17 cellular contexts compared by ENCODE assay signal in the genomic region with DNA sequence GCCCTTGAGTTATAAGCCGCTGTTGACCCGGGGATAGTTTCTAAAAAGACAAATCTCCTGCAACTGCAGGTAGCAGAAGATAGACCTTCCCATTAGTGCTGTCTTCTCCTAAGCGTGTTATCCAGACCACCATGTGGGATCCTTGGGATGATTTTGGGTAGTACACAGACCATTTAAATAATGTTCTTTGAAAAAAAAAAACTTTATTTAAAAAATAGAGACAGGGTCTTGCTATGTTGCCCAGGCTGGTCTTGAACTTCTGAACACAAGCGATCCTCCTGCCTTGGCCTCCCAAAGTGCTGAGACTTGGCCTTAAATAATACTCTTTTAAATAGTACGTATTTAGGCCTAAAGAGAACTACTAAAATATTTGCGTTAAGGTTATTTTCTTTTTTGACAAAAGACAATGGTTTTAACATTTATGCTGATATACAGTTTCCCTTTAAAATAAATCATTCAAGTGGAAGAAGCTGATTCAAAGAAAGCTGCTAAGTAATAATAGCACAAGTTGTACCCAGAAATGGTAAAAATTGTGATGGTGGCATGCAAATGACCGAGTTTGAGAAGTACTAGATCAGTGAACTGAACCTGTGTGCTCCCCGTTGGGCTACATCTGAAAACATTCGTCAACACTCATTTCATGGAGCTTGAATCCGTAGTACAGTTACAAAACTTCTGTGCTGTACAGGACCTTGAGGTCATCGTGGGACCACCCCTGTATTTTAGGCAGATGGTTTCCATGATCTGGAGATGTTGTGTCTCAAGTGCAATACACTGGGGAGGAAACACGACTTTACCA. TPM values are rescaled to one million over a fixed set of nuclear protein-coding genes. Genes with fewer than 3 reads are reported as not detected.
DNase-seq lines count a peak whose midpoint lies in the region; ATAC-seq, FAIRE-seq and TF ChIP-seq lines count a peak whose summit lies in the region.
"Had no signal": no experiment of that assay in that cellular context is flagged by ENCODE, and none has a peak within 500 bp of the region (broad histone marks: within the 10 kb centered on the region; RNA-seq: fewer than 3 reads in every experiment).

No MANE protein-coding gene starts in this region.

- FAIRE-seq in GM12878 (lab: Jason Lieb, UNC): no peak

- RAD21 ChIA-PET in GM12878 (lab: Charles Lee; ENCODE audit: unreplicated experiment): interaction anchor here (0.6 to 3.5 kb wide), 16 partner anchors 8 to 1046 kb away, joined by 3 to 37 read pairs (median 6); partner anchors contain the start of genes SMARCE1 and TOP2A

- H3K36me3 ChIP-seq in Karpas-422 (ENCODE audit: insufficient read depth, low read length) (peaks cover 6% of the 10 kb centered on the region; the same call in 1 of the 2 replicates), GM12878 (ENCODE audit: control insufficient read depth in 2 of 2, insufficient read depth in 2 of 2, low read length in 1 of 2) (peaks cover 0 to 5% of the 10 kb centered on the region in 2 experiments; a peak in 2 of 4 replicates)

- H3K4me1 ChIP-seq in Karpas-422 (ENCODE audit: low read length) (peaks cover 18% of the 10 kb centered on the region), GM12878 (ENCODE audit: control insufficient read depth, insufficient read depth, low read length) (peaks cover 27% of the 10 kb centered on the region)

- no peaks in the 10 kb centered on the region for H3K9me3 ChIP-seq in Karpas-422 (ENCODE audit: low read length)
- H3K9me3 ChIP-seq in GM12878 (replicated peaks; ENCODE audit: control insufficient read depth, insufficient read depth, low read length): no peaks in the 10 kb centered on the region
- H3K9me3 ChIP-seq: HAP-1 had no signal

- no TSS peak for BruUV-seq in GM12878 (replicated peaks; lab: Mats Ljungman, UMichigan)

- no peak for ATAC-seq in activated naive CD4-positive, alpha-beta T cell treated with anti-CD3 and anti-CD28 coated beads, Interleukin-2, amount 50 U/mL, for 72 hours
- peak; percentile 12 for ATAC-seq in GM12878
- no peak for ATAC-seq in SK-N-SH treated with all-trans-retinoic acid at 6 μM for 48 hours
- ATAC-seq in HG02678 (IDR thresholded peaks at IDR 0.05; ENCODE audit: unreplicated experiment): no peak

- H3K79me2 ChIP-seq in Karpas-422 (ENCODE audit: low read length) (no peaks in the 10 kb centered on the region), GM12878 (ENCODE audit: control insufficient read depth, insufficient read depth, low read length) (no peaks in the 10 kb centered on the region)

- no peak overlapping the region for H3K9ac ChIP-seq in Karpas-422 (ENCODE audit: low read length)
- no peak overlapping the region for H3K9ac ChIP-seq in GM12878 (ENCODE audit: control insufficient read depth, insufficient read depth, low read length)

- H3K9me3 Mint-ChIP-seq in activated naive CD4-positive, alpha-beta T cell treated with anti-CD3 and anti-CD28 coated beads, Interleukin-2, amount 50 U/mL, for 72 hours: no peaks in the 10 kb centered on the region

- H4K20me1 ChIP-seq in Karpas-422 (ENCODE audit: insufficient read depth, low read depth, low read length): no peaks in the 10 kb centered on the region
- no peaks in the 10 kb centered on the region for H4K20me1 ChIP-seq in GM12878 (ENCODE audit: control insufficient read depth, insufficient read depth)

- TF ChIP-seq RAD21 in GM12878 (IDR thresholded peaks at IDR 0.05; ENCODE audit: insufficient read depth, low read depth, low read length): no peak

- CTCF ChIA-PET in GM12878 (lab: Yijun Ruan, JAX): interaction anchor here (0.5 to 5.1 kb wide), 17 partner anchors 8 to 1055 kb away, joined by 3 to 36 read pairs (median 4); partner anchors contain the start of gene SMARCE1

- H3K36me3 Mint-ChIP-seq in activated naive CD4-positive, alpha-beta T cell treated with anti-CD3 and anti-CD28 coated beads, Interleukin-2, amount 50 U/mL, for 72 hours: peaks cover 0 to 13% of the 10 kb centered on the region in 2 donors

- TF ChIP-seq CTCF in GM12878 (IDR thresholded peaks at IDR 0.05 in 2 of 3, conservative IDR thresholded peaks at IDR 0.05 in 1 of 3; ENCODE audit: control insufficient read depth in 2 of 3, extremely low read depth in 1 of 3, insufficient read depth in 1 of 3, low read depth in 3 of 3, low read length in 3 of 3): no peak

- SMC1A ChIA-PET in GM12878 (lab: Charles Lee; ENCODE audit: uncharacterized antibody, unreplicated experiment): interaction anchor here (0.9 to 3.9 kb wide), 15 partner anchors 8 to 1040 kb away, joined by 3 to 28 read pairs (median 7); partner anchors contain the start of gene SMARCE1

- peak overlapping the region; percentile 16 to 67 for H3K27ac Mint-ChIP-seq in activated naive CD4-positive, alpha-beta T cell treated with anti-CD3 and anti-CD28 coated beads, Interleukin-2, amount 50 U/mL, for 72 hours

- in situ Hi-C loops in GM12878 (cut with MboI): no loop called here

- H3K4me3 ChIP-seq in Karpas-422 (ENCODE audit: low read length): no peak overlapping the region
- H3K4me3 ChIP-seq in GM12878: peak overlapping the region; percentile 8; the same call in 1 of the 2 replicates
- H3K4me3 ChIP-seq: HAP-1 had no signal

- intact Hi-C loops in GM12878 (cut with micrococcal nuclease; ENCODE audit: unreplicated experiment): loop anchor here (5.0 to 10.0 kb wide), 2 partner anchors 104 to 701 kb away; no protein-coding TSS in a partner anchor

- H3K9me2 ChIP-seq in Karpas-422 (replicated peaks; ENCODE audit: insufficient read depth, low read length): no peaks in the 10 kb centered on the region

- POLR2A ChIA-PET in GM12878 (lab: Charles Lee): interaction anchor here (0.6 to 2.6 kb wide), 5 partner anchors 9 to 1044 kb away, joined by 3 to 16 read pairs (median 4); partner anchors contain the start of gene SMARCE1

- H2AFZ ChIP-seq in Karpas-422 (ENCODE audit: low read length) (no peak overlapping the region), GM12878 (ENCODE audit: control insufficient read depth, low read depth, low read length) (peak overlapping the region; percentile 42)

- TF ChIP-seq POLR2A in GM12878 (IDR thresholded peaks at IDR 0.05; ENCODE audit: low read depth, low read length): no peak

- DNase-seq in activated naive CD4-positive, alpha-beta T cell treated with anti-CD3 and anti-CD28 coated beads, Interleukin-2, amount 50 U/mL, for 72 hours (ENCODE audit: low spot score in 2 of 2): no peak
- no peak for DNase-seq in activated naive CD4-positive, alpha-beta T cell treated with anti-CD3 and anti-CD28 coated beads, Interleukin-2, amount 50 U/mL, for 16 hours
- peak; percentile 67 for DNase-seq in Karpas-422
- DNase-seq in GM12878 (ENCODE audit: low read depth, low spot score): no peak
- no peak for DNase-seq in HCEC 1CT
- DNase-seq in AG20443 (ENCODE audit: low spot score): no peak
- DNase-seq: 8988T, DMS79 treated with DMSO at 0.1 percent for 48 hours, NCI-H1417, NCI-H2029, NCI-H2171 treated with DMSO at 0.1 percent for 48 hours, NCI-H82, SHP77 treated with DMSO at 0.1 percent for 48 hours had no signal

- H3K27ac ChIP-seq in Karpas-422 (ENCODE audit: low read length) (no peak overlapping the region), GM12878 (ENCODE audit: control insufficient read depth, insufficient read depth) (0 out of 2 replicates have a peak overlapping the region, but pooled peaks have one; percentile 34)

- TF ChIP-seq EP300 in GM12878 (IDR thresholded peaks at IDR 0.05; ENCODE audit: borderline replicate concordance in 1 of 2, control insufficient read depth in 1 of 2, low read depth in 2 of 2, low read length in 2 of 2): no peak

- H3K27me3 ChIP-seq in Karpas-422 (ENCODE audit: low read length) (no peaks in the 10 kb centered on the region), GM12878 (replicated peaks in 1 of 2; ENCODE audit: control insufficient read depth in 2 of 2, insufficient read depth in 2 of 2, low read length in 1 of 2) (no peaks in the 10 kb centered on the region)

- H3K4me2 ChIP-seq in Karpas-422 (ENCODE audit: low read depth, low read length, poor library complexity, severe bottlenecking) (peak overlapping the region; percentile 12), GM12878 (ENCODE audit: control insufficient read depth, insufficient read depth) (no peak overlapping the region; the same call in 1 of the 2 replicates)

- 32% methylated on average over 12 of the region's 12 CpGs for WGBS in GM12878 (ENCODE audit: insufficient coverage, insufficient replicate concordance, low lambda C conversion rate, missing lambda C conversion rate)

RNA-seq across cellular contexts. Expression of gene SMARCE1, which starts 24.0 kb away (rescaled TPM):
- total RNA-seq in activated naive CD4-positive, alpha-beta T cell treated with anti-CD3 and anti-CD28 coated beads, Interleukin-2, amount 50 U/mL, for 72 hours: 10 to 100 TPM; 85.6 to 93.9 TPM
- total RNA-seq in Karpas-422 (2014; rRNA removed; shearing (Covaris generic); ENCODE audit: low replicate concordance): 68.6 and 72.2 TPM in 2 replicates
- 209 and 233 TPM in 2 replicates for total RNA-seq in GM12878 (2013; cell fraction: nucleolus; rRNA removed)
- 91.5 and 109 TPM in 2 replicates for total RNA-seq in GM12878 (2014; rRNA removed)
- 137 and 141 TPM in 2 replicates for total RNA-seq in GM12878 (2014; rRNA removed; fragmentation: Illumina TruSeq; extraction: Trizol)
- 114 and 123 TPM in 2 replicates for total RNA-seq in GM12878 (2021)
- polyA plus RNA-seq in GM12878 (2011; ENCODE audit: low read depth): 58.9 TPM
- 87.9 and 109 TPM in 2 replicates for polyA plus RNA-seq in GM12878 (2011; rRNA removed)
- 35.1 and 38.7 TPM in 2 replicates for polyA plus RNA-seq in GM12878 (2011; cell fraction: cytosol; rRNA removed)
- polyA plus RNA-seq in GM12878 (2011; cell fraction: nucleus; rRNA removed): 55.5 and 60.3 TPM in 2 replicates
- polyA plus RNA-seq in GM12878 (2012): 72.6 and 83.4 TPM in 2 replicates
- polyA plus RNA-seq in GM12878 (2014; fragmentation: Illumina TruSeq; extraction: Trizol): 171 and 201 TPM in 2 replicates
- 100 to 1,000 TPM; 124 to 145 TPM for polyA plus RNA-seq in GM12878 (2014; fragmentation: Nextera tagmentation; extraction: Ambion mirVana)
- 92.9 and 95.7 TPM in 2 replicates for polyA plus RNA-seq in GM12878 (2014; rRNA removed)
- polyA plus RNA-seq in GM12878 (2016; fragmentation: Nextera tagmentation; extraction: Ambion mirVana): 100 to 1,000 TPM; 184 to 191 TPM
- 44.1 and 64.2 TPM in 2 replicates for polyA minus RNA-seq in GM12878 (2011; rRNA and poly(A)+ RNA removed)
- 21.4 and 21.6 TPM in 2 replicates for polyA minus RNA-seq in GM12878 (2011; cell fraction: cytosol; rRNA and poly(A)+ RNA removed)
- 84.5 and 113 TPM in 2 replicates for polyA minus RNA-seq in GM12878 (2011; cell fraction: nucleus; rRNA and poly(A)+ RNA removed)

RNA-seq across cellular contexts. Expression of gene KRT222, which starts 41.4 kb away (rescaled TPM):
- not detected for total RNA-seq in activated naive CD4-positive, alpha-beta T cell treated with anti-CD3 and anti-CD28 coated beads, Interleukin-2, amount 50 U/mL, for 72 hours
- total RNA-seq in Karpas-422 (2014; rRNA removed; shearing (Covaris generic); ENCODE audit: low replicate concordance): not detected in 2 replicates
- 0.39 TPM in 1 of 2 replicates, not detected in the other for total RNA-seq in GM12878 (2013; cell fraction: nucleolus; rRNA removed)
- total RNA-seq in GM12878 (2014; rRNA removed) (0.51 and 0.60 TPM in 2 replicates), GM12878 (2014; rRNA removed; fragmentation: Illumina TruSeq; extraction: Trizol) (0.37 and 0.54 TPM in 2 replicates), GM12878 (2021) (0.08 and 0.21 TPM in 2 replicates)
- not detected for polyA plus RNA-seq in GM12878 (2011; ENCODE audit: low read depth)
- polyA plus RNA-seq in GM12878 (2011; rRNA removed) (6.4 and 10.6 TPM in 2 replicates), GM12878 (2014; fragmentation: Illumina TruSeq; extraction: Trizol) (0.44 and 1.1 TPM in 2 replicates), GM12878 (2014; fragmentation: Nextera tagmentation; extraction: Ambion mirVana) (under 1 TPM; 0.74 to 0.95 TPM), GM12878 (2014; rRNA removed) (0.20 and 0.32 TPM in 2 replicates), GM12878 (2016; fragmentation: Nextera tagmentation; extraction: Ambion mirVana) (under 1 TPM in 1 of 2 experiments, not detected in 1; 0.31 TPM)
- 1.6 and 2.3 TPM in 2 replicates for polyA plus RNA-seq in GM12878 (2011; cell fraction: cytosol; rRNA removed)
- polyA plus RNA-seq in GM12878 (2011; cell fraction: nucleus; rRNA removed): 1.9 and 2.4 TPM in 2 replicates
- polyA plus RNA-seq in GM12878 (2012): not detected in 2 replicates
- polyA minus RNA-seq in GM12878 (2011; rRNA and poly(A)+ RNA removed): 0.93 and 0.95 TPM in 2 replicates
- 0.94 and 1.1 TPM in 2 replicates for polyA minus RNA-seq in GM12878 (2011; cell fraction: cytosol; rRNA and poly(A)+ RNA removed)
- polyA minus RNA-seq in GM12878 (2011; cell fraction: nucleus; rRNA and poly(A)+ RNA removed): 2.3 and 2.9 TPM in 2 replicates
- total RNA-seq: NCI-H460 had no signal

RNA-seq across cellular contexts. Expression of gene CCR7, which starts 58.3 kb away (rescaled TPM):
- total RNA-seq in activated naive CD4-positive, alpha-beta T cell treated with anti-CD3 and anti-CD28 coated beads, Interleukin-2, amount 50 U/mL, for 72 hours: 100 to 1,000 TPM; 287 to 301 TPM
- not detected in 2 replicates for total RNA-seq in Karpas-422 (2014; rRNA removed; shearing (Covaris generic); ENCODE audit: low replicate concordance)
- total RNA-seq in GM12878 (2013; cell fraction: nucleolus; rRNA removed): 1,072 and 1,160 TPM in 2 replicates
- total RNA-seq in GM12878 (2014; rRNA removed) (235 and 242 TPM in 2 replicates), GM12878 (2014; rRNA removed; fragmentation: Illumina TruSeq; extraction: Trizol) (131 and 136 TPM in 2 replicates), GM12878 (2021) (192 and 209 TPM in 2 replicates)
- polyA plus RNA-seq in GM12878 (2011; ENCODE audit: low read depth): 96.4 TPM
- polyA plus RNA-seq in GM12878 (2011; rRNA removed) (696 and 1,171 TPM in 2 replicates), GM12878 (2014; fragmentation: Illumina TruSeq; extraction: Trizol) (171 and 245 TPM in 2 replicates), GM12878 (2014; fragmentation: Nextera tagmentation; extraction: Ambion mirVana) (100 to 1,000 TPM; 235 to 294 TPM), GM12878 (2014; rRNA removed) (258 and 274 TPM in 2 replicates), GM12878 (2016; fragmentation: Nextera tagmentation; extraction: Ambion mirVana) (100 to 1,000 TPM; 571 to 606 TPM)
- polyA plus RNA-seq in GM12878 (2011; cell fraction: cytosol; rRNA removed): 1,486 and 1,699 TPM in 2 replicates
- polyA plus RNA-seq in GM12878 (2011; cell fraction: nucleus; rRNA removed): 1,140 and 1,750 TPM in 2 replicates
- 149 and 215 TPM in 2 replicates for polyA plus RNA-seq in GM12878 (2012)
- polyA minus RNA-seq in GM12878 (2011; rRNA and poly(A)+ RNA removed): 2,298 and 2,348 TPM in 2 replicates
- 332 and 352 TPM in 2 replicates for polyA minus RNA-seq in GM12878 (2011; cell fraction: cytosol; rRNA and poly(A)+ RNA removed)
- 378 and 542 TPM in 2 replicates for polyA minus RNA-seq in GM12878 (2011; cell fraction: nucleus; rRNA and poly(A)+ RNA removed)
- total RNA-seq: NCI-H460 had no signal

Comparison
In these comparisons a context has a peak if more than half of its experiments do, and no peak if none do; other contexts are left out.
1. RNA of gene CCR7, which starts 58.3 kb away (total RNA-seq): 287 to 301 TPM in activated naive CD4-positive, alpha-beta T cell treated with anti-CD3 and anti-CD28 coated beads, Interleukin-2, amount 50 U/mL, for 72 hours and 131 to 1,160 TPM in GM12878; not detected in Karpas-422; every median in the first group is over 100 times any median in the second.